1 cellular context compared by ENCODE assay signal in genomic region chr10:5659702-5660528, GRCh38.
A peak's percentile ranks its signal among the peaks of the same experiment; 100 is the strongest.
TF ChIP-seq lines count a peak whose summit lies in the region.

No MANE protein-coding gene starts in this region.

TF ChIP-seq in HepG2, 621 proteins besides CTCF, POLR2A, EP300 and RAD21 (continued from another document and continues in another):
- TF ChIP-seq GRHL1 (CRISPR knock-in tag; conservative IDR thresholded peaks at IDR 0.05) (no peak), TCF7L2 (IDR thresholded peaks at IDR 0.05; ENCODE audit: low read depth, low read length) (no peak), ZNF496 (CRISPR knock-in tag; IDR thresholded peaks at IDR 0.05; ENCODE audit: insufficient replicate concordance) (no peak), ZFP36 (IDR thresholded peaks at IDR 0.05; ENCODE audit: borderline replicate concordance, low read depth, low read length, partially characterized antibody) (no peak), ZSCAN21 (CRISPR knock-in tag; IDR thresholded peaks at IDR 0.05; ENCODE audit: borderline replicate concordance) (no peak; the same call in 1 of the 2 replicates), IRF9 (CRISPR knock-in tag; IDR thresholded peaks at IDR 0.05; ENCODE audit: borderline replicate concordance) (no peak), YY1 (IDR thresholded peaks at IDR 0.05; ENCODE audit: insufficient read depth, insufficient replicate concordance, low read depth, low read length) (peak; percentile 74), SMAD9 (CRISPR knock-in tag; IDR thresholded peaks at IDR 0.05) (no peak), HMGXB4 (CRISPR knock-in tag; IDR thresholded peaks at IDR 0.05; ENCODE audit: borderline replicate concordance in 1 of 2, low read depth in 1 of 2) (no peak; a peak in 1 of 4 replicates), HOXD1 (CRISPR knock-in tag; IDR thresholded peaks at IDR 0.05) (no peak; the same call in 1 of the 2 replicates), RNF219 (CRISPR knock-in tag; IDR thresholded peaks at IDR 0.05) (no peak), KDM6A (CRISPR knock-in tag; IDR thresholded peaks at IDR 0.05; ENCODE audit: low read depth) (no peak; the same call in 1 of the 2 replicates), ZBTB38 (CRISPR knock-in tag; IDR thresholded peaks at IDR 0.05) (no peak), GATA4 (IDR thresholded peaks at IDR 0.05; ENCODE audit: borderline replicate concordance, low read depth) (0 out of 2 replicates have a peak, but pooled peaks have one; percentile 17), ZNF337 (CRISPR knock-in tag; IDR thresholded peaks at IDR 0.05; ENCODE audit: borderline replicate concordance, low read depth) (no peak), ZNF235 (CRISPR knock-in tag; IDR thresholded peaks at IDR 0.05; ENCODE audit: borderline replicate concordance) (no peak), HMGXB3 (CRISPR knock-in tag; IDR thresholded peaks at IDR 0.05; ENCODE audit: borderline replicate concordance) (no peak), ZNF780A (CRISPR knock-in tag; IDR thresholded peaks at IDR 0.05) (no peak), ZNF691 (CRISPR knock-in tag; IDR thresholded peaks at IDR 0.05; ENCODE audit: borderline replicate concordance, low read depth) (no peak), AGO1 (IDR thresholded peaks at IDR 0.05; ENCODE audit: low read depth, low read length, poor library complexity, severe bottlenecking) (no peak), ZBTB1 (CRISPR knock-in tag; IDR thresholded peaks at IDR 0.05; ENCODE audit: borderline replicate concordance) (no peak), SP4 (CRISPR knock-in tag; IDR thresholded peaks at IDR 0.05) (0 out of 2 replicates have a peak, but pooled peaks have one; percentile 40), WIZ (CRISPR knock-in tag; IDR thresholded peaks at IDR 0.05) (no peak), TRIM24 (CRISPR knock-in tag; IDR thresholded peaks at IDR 0.05) (no peak), KMT2A (CRISPR knock-in tag; IDR thresholded peaks at IDR 0.05) (no peak), MAF1 (CRISPR knock-in tag; IDR thresholded peaks at IDR 0.05; ENCODE audit: borderline replicate concordance) (no peak), BHLHE40 (IDR thresholded peaks at IDR 0.05; ENCODE audit: low read length) (peak; percentile 56; the same call in 1 of the 2 replicates), FOXO1 (CRISPR knock-in tag; IDR thresholded peaks at IDR 0.05) (peak; percentile 92), AGO2 (optimal IDR thresholded peaks at IDR 0.05; ENCODE audit: low read depth, low read length) (no peak), HNRNPUL1 (IDR thresholded peaks at IDR 0.05; ENCODE audit: low read depth, low read length) (no peak), BCL6 (CRISPR knock-in tag; IDR thresholded peaks at IDR 0.05) (peak; percentile 78), PCBP1 (IDR thresholded peaks at IDR 0.05; ENCODE audit: borderline replicate concordance, low read depth, low read length) (no peak), GPBP1L1 (CRISPR knock-in tag; IDR thresholded peaks at IDR 0.05) (no peak), ZNF543 (CRISPR knock-in tag; IDR thresholded peaks at IDR 0.05) (no peak), THAP9 (CRISPR knock-in tag; IDR thresholded peaks at IDR 0.05; ENCODE audit: borderline replicate concordance) (peak; percentile 79), ZNF800 (CRISPR knock-in tag; IDR thresholded peaks at IDR 0.05) (no peak), U2AF2 (IDR thresholded peaks at IDR 0.05; ENCODE audit: low read depth, low read length) (no peak), NFYC (CRISPR knock-in tag; IDR thresholded peaks at IDR 0.05) (no peak), ZUFSP (CRISPR knock-in tag; IDR thresholded peaks at IDR 0.05; ENCODE audit: borderline replicate concordance) (no peak), ZSCAN12 (CRISPR knock-in tag; IDR thresholded peaks at IDR 0.05) (no peak), FLYWCH1 (CRISPR knock-in tag; IDR thresholded peaks at IDR 0.05) (no peak), RXRA (CRISPR knock-in tag; IDR thresholded peaks at IDR 0.05) (peak; percentile 96), KDM4B (CRISPR knock-in tag; IDR thresholded peaks at IDR 0.05) (no peak)
